11 cellular contexts compared by ENCODE assay signal in genomic region chr17:47760409-47761140, GRCh38. TPM values are rescaled to one million over a fixed set of nuclear protein-coding genes. Genes with fewer than 3 reads are reported as not detected.
"Had no signal": no experiment of that assay in that cellular context is flagged by ENCODE, and none has a peak within 500 bp of the region (broad histone marks: within the 10 kb centered on the region; RNA-seq: fewer than 3 reads in every experiment).

No MANE protein-coding gene starts in this region.

- H3K4me3 Mint-ChIP-seq: GM23338, H9, HFFc6 had no signal

- H3K27ac Mint-ChIP-seq: GM23338, H9, HFFc6 had no signal

- H2AFZ ChIP-seq: GM23338 had no signal

- H3K4me1 Mint-ChIP-seq: GM23338, H9 had no signal

- DNase-seq: H9, HCEC 1CT, HFFc6, IMR-90, KBM-7 had no signal

- H3K9ac ChIP-seq: KMS-11 had no signal

- FAIRE-seq: H1, H54, HTR-8/SVneo had no signal

- H3K4me3 ChIP-seq: GM23338 had no signal

- H3K4me2 ChIP-seq: GM23338, KMS-11 had no signal

- H3K27ac ChIP-seq: KMS-11 had no signal

- ATAC-seq: GM23338 had no signal

RNA-seq across cellular contexts. Expression of gene TBX21, which starts 27.5 kb away (rescaled TPM):
- total RNA-seq: GM23338, H1, H9, HFFc6, HT-29, IMR-90 had no signal
- polyA plus RNA-seq: GM23338, H1, IMR-90 had no signal
